Comparison of ENCODE assay signal across 1 cellular context in the genomic region with DNA sequence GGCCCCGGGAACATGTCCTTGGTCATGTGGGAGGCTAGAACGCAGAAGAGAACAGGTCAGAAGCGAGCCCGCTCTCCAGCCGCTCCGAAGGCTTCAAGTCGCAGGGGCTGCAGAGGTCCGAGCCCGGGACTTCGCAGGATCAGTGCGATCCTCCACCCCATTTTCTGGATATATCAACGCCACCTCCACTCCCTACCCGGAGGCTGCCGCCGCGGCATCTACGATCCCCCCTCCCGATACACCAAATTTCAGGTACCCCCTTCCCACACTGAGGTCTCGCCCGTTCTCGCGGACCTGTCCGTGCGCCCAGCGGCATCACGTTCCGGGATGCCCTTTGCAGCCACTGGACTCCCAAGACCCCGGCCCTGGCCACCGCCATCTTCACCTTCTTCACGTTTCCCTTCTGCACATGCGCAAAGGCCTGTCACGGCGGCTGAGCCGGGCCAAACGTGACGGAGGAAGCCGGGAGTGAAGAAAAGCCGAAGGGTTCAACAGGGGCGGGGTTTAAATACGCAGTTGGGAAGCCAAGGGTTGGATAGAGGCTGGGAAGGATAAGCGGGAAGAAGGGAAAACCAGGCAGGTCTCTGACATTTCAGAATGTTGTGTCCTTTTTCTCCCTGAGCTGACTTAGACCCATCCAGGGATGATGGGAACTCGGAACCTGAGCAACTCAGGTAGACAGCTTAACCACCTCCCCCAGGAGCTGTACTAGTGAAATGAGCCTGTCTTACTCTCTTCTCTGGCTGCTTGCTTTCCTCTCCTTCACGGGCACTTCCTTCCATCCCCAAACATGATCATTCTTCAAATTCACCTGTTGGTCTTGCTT.
TF ChIP-seq lines count a peak whose summit lies in the region.

A gene (minus strand): TSS at position 399 of the 826 bp plus-strand sequence. CDS start 20 bp downstream, at position 379.

TF ChIP-seq in HepG2, 621 proteins besides CTCF, POLR2A, EP300 and RAD21 (continued from another document and continues in another):
- TF ChIP-seq, protein P1, sequence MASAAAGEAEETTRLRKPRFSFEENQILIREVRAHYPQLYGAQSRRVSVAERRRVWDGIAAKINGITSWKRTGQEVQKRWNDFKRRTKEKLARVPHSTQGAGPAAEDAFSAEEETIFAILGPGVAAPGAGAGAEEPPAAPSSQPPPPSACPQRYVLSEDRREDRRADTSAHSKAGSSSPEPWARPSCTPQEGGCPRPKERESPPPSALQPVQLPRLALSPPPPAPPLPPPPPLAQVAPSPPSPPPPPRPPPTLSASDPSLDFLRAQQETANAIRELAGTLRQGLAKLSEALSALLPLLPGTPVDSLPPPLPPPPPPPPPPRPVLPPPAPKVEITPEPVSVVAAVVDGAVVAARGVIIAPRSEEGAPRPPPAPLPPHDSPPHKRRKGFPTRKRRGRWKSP (CRISPR knock-in tag; IDR thresholded peaks at IDR 0.05), result peak; percentile 35; the same call in 1 of the 2 replicates
- TF ChIP-seq SMAD1 (CRISPR knock-in tag; IDR thresholded peaks at IDR 0.05; ENCODE audit: borderline replicate concordance, low read depth) (no peak), ZNF674 (CRISPR knock-in tag; IDR thresholded peaks at IDR 0.05; ENCODE audit: low read depth) (no peak), SYNCRIP (IDR thresholded peaks at IDR 0.05; ENCODE audit: insufficient read depth, low read depth, low read length) (no peak), ZNF749 (CRISPR knock-in tag; IDR thresholded peaks at IDR 0.05; ENCODE audit: borderline replicate concordance) (no peak), BRCA1 (CRISPR knock-in tag; IDR thresholded peaks at IDR 0.05) (no peak), ATRX (CRISPR knock-in tag; IDR thresholded peaks at IDR 0.05; ENCODE audit: borderline replicate concordance) (no peak), SRY (CRISPR knock-in tag; IDR thresholded peaks at IDR 0.05) (0 out of 2 replicates have a peak, but pooled peaks have one; percentile 51), ZNF557 (CRISPR knock-in tag; IDR thresholded peaks at IDR 0.05) (no peak), ZNF577 (CRISPR knock-in tag; IDR thresholded peaks at IDR 0.05; ENCODE audit: borderline replicate concordance, low read depth) (no peak), NR2F2 (IDR thresholded peaks at IDR 0.05; ENCODE audit: borderline replicate concordance, low read depth) (no peak), MATR3 (CRISPR knock-in tag; IDR thresholded peaks at IDR 0.05) (no peak), ZNF672 (CRISPR knock-in tag; IDR thresholded peaks at IDR 0.05) (no peak), ZNF761 (CRISPR knock-in tag; conservative IDR thresholded peaks at IDR 0.05) (no peak), FOXP1 (IDR thresholded peaks at IDR 0.05) (no peak), FOXP1 (CRISPR knock-in tag; IDR thresholded peaks at IDR 0.05) (no peak), NFE2L2 (IDR thresholded peaks at IDR 0.05; ENCODE audit: low read length) (no peak), ATM (IDR thresholded peaks at IDR 0.05; ENCODE audit: borderline replicate concordance) (no peak), REXO4 (CRISPR knock-in tag; IDR thresholded peaks at IDR 0.05; ENCODE audit: borderline replicate concordance) (no peak), NRL (CRISPR knock-in tag; IDR thresholded peaks at IDR 0.05; ENCODE audit: borderline replicate concordance) (peak; percentile 77; the same call in 1 of the 2 replicates), ZNF570 (CRISPR knock-in tag; IDR thresholded peaks at IDR 0.05; ENCODE audit: borderline replicate concordance) (no peak), RNF2 (conservative IDR thresholded peaks at IDR 0.05; ENCODE audit: low read depth) (no peak), KDM5A (IDR thresholded peaks at IDR 0.05; ENCODE audit: borderline replicate concordance, low read length) (peak; percentile 54; the same call in 1 of the 2 replicates), ATF7-NPFF (CRISPR knock-in tag; IDR thresholded peaks at IDR 0.05; ENCODE audit: low read depth) (peak; percentile 59; the same call in 1 of the 2 replicates), CBFB (CRISPR knock-in tag; IDR thresholded peaks at IDR 0.05) (no peak; the same call in 1 of the 2 replicates), ZNF816 (CRISPR knock-in tag; IDR thresholded peaks at IDR 0.05; ENCODE audit: borderline replicate concordance) (no peak), HMGA1 (CRISPR knock-in tag; conservative IDR thresholded peaks at IDR 0.05) (no peak), ZNF343 (CRISPR knock-in tag; IDR thresholded peaks at IDR 0.05) (no peak), RAD51 (IDR thresholded peaks at IDR 0.05; ENCODE audit: borderline replicate concordance) (no peak), EHMT2 (IDR thresholded peaks at IDR 0.05; ENCODE audit: borderline replicate concordance, low read depth, low read length) (no peak), BCL6 (CRISPR knock-in tag; IDR thresholded peaks at IDR 0.05) (no peak), ZNF629 (CRISPR knock-in tag; conservative IDR thresholded peaks at IDR 0.05) (no peak), ZFP1 (CRISPR knock-in tag; IDR thresholded peaks at IDR 0.05) (no peak), AGO1 (IDR thresholded peaks at IDR 0.05; ENCODE audit: low read depth, low read length, poor library complexity, severe bottlenecking) (no peak), ZSCAN12 (CRISPR knock-in tag; IDR thresholded peaks at IDR 0.05) (no peak), SSRP1 (CRISPR knock-in tag; IDR thresholded peaks at IDR 0.05) (no peak), ZNF768 (CRISPR knock-in tag; IDR thresholded peaks at IDR 0.05) (no peak), MED1 (CRISPR knock-in tag; IDR thresholded peaks at IDR 0.05) (no peak), ZNF615 (CRISPR knock-in tag; IDR thresholded peaks at IDR 0.05; ENCODE audit: borderline replicate concordance) (no peak)
- TF ChIP-seq, protein P2, sequence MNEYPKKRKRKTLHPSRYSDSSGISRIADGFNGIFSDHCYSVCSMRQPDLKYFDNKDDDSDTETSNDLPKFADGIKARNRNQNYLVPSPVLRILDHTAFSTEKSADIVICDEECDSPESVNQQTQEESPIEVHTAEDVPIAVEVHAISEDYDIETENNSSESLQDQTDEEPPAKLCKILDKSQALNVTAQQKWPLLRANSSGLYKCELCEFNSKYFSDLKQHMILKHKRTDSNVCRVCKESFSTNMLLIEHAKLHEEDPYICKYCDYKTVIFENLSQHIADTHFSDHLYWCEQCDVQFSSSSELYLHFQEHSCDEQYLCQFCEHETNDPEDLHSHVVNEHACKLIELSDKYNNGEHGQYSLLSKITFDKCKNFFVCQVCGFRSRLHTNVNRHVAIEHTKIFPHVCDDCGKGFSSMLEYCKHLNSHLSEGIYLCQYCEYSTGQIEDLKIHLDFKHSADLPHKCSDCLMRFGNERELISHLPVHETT (CRISPR knock-in tag; conservative IDR thresholded peaks at IDR 0.05), result no peak
- TF ChIP-seq, protein P3, sequence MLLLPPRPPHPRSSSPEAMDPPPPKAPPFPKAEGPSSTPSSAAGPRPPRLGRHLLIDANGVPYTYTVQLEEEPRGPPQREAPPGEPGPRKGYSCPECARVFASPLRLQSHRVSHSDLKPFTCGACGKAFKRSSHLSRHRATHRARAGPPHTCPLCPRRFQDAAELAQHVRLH (CRISPR knock-in tag; IDR thresholded peaks at IDR 0.05; ENCODE audit: borderline replicate concordance, low read depth), result no peak
- TF ChIP-seq, protein P4, sequence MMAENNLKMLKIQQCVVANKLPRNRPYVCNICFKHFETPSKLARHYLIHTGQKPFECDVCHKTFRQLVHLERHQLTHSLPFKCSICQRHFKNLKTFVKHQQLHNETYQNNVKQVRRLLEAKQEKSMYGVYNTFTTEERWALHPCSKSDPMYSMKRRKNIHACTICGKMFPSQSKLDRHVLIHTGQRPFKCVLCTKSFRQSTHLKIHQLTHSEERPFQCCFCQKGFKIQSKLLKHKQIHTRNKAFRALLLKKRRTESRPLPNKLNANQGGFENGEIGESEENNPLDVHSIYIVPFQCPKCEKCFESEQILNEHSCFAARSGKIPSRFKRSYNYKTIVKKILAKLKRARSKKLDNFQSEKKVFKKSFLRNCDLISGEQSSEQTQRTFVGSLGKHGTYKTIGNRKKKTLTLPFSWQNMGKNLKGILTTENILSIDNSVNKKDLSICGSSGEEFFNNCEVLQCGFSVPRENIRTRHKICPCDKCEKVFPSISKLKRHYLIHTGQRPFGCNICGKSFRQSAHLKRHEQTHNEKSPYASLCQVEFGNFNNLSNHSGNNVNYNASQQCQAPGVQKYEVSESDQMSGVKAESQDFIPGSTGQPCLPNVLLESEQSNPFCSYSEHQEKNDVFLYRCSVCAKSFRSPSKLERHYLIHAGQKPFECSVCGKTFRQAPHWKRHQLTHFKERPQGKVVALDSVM (CRISPR knock-in tag; IDR thresholded peaks at IDR 0.05), result no peak
- TF ChIP-seq, protein P5, sequence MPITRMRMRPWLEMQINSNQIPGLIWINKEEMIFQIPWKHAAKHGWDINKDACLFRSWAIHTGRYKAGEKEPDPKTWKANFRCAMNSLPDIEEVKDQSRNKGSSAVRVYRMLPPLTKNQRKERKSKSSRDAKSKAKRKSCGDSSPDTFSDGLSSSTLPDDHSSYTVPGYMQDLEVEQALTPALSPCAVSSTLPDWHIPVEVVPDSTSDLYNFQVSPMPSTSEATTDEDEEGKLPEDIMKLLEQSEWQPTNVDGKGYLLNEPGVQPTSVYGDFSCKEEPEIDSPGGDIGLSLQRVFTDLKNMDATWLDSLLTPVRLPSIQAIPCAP (CRISPR knock-in tag; IDR thresholded peaks at IDR 0.05; ENCODE audit: low read depth), result no peak
- TF ChIP-seq, protein P6, sequence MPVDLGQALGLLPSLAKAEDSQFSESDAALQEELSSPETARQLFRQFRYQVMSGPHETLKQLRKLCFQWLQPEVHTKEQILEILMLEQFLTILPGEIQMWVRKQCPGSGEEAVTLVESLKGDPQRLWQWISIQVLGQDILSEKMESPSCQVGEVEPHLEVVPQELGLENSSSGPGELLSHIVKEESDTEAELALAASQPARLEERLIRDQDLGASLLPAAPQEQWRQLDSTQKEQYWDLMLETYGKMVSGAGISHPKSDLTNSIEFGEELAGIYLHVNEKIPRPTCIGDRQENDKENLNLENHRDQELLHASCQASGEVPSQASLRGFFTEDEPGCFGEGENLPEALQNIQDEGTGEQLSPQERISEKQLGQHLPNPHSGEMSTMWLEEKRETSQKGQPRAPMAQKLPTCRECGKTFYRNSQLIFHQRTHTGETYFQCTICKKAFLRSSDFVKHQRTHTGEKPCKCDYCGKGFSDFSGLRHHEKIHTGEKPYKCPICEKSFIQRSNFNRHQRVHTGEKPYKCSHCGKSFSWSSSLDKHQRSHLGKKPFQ (CRISPR knock-in tag; IDR thresholded peaks at IDR 0.05; ENCODE audit: insufficient replicate concordance), result no peak
- TF ChIP-seq, protein P7, sequence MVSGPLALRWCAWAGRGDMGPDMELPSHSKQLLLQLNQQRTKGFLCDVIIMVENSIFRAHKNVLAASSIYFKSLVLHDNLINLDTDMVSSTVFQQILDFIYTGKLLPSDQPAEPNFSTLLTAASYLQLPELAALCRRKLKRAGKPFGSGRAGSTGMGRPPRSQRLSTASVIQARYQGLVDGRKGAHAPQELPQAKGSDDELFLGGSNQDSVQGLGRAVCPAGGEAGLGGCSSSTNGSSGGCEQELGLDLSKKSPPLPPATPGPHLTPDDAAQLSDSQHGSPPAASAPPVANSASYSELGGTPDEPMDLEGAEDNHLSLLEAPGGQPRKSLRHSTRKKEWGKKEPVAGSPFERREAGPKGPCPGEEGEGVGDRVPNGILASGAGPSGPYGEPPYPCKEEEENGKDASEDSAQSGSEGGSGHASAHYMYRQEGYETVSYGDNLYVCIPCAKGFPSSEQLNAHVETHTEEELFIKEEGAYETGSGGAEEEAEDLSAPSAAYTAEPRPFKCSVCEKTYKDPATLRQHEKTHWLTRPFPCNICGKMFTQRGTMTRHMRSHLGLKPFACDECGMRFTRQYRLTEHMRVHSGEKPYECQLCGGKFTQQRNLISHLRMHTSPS (CRISPR knock-in tag; IDR thresholded peaks at IDR 0.05; ENCODE audit: low read depth), result no peak
- TF ChIP-seq, protein P8, sequence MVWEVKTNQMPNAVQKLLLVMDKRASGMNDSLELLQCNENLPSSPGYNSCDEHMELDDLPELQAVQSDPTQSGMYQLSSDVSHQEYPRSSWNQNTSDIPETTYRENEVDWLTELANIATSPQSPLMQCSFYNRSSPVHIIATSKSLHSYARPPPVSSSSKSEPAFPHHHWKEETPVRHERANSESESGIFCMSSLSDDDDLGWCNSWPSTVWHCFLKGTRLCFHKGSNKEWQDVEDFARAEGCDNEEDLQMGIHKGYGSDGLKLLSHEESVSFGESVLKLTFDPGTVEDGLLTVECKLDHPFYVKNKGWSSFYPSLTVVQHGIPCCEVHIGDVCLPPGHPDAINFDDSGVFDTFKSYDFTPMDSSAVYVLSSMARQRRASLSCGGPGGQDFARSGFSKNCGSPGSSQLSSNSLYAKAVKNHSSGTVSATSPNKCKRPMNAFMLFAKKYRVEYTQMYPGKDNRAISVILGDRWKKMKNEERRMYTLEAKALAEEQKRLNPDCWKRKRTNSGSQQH (CRISPR knock-in tag; IDR thresholded peaks at IDR 0.05; ENCODE audit: low read depth), result no peak
- TF ChIP-seq, protein P9, sequence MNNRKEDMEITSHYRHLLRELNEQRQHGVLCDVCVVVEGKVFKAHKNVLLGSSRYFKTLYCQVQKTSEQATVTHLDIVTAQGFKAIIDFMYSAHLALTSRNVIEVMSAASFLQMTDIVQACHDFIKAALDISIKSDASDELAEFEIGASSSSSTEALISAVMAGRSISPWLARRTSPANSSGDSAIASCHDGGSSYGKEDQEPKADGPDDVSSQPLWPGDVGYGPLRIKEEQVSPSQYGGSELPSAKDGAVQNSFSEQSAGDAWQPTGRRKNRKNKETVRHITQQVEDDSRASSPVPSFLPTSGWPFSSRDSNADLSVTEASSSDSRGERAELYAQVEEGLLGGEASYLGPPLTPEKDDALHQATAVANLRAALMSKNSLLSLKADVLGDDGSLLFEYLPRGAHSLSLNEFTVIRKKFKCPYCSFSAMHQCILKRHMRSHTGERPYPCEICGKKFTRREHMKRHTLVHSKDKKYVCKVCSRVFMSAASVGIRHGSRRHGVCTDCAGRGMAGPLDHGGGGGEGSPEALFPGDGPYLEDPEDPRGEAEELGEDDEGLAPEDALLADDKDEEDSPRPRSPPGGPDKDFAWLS (CRISPR knock-in tag; IDR thresholded peaks at IDR 0.05; ENCODE audit: borderline replicate concordance), result no peak
- TF ChIP-seq, protein P10, sequence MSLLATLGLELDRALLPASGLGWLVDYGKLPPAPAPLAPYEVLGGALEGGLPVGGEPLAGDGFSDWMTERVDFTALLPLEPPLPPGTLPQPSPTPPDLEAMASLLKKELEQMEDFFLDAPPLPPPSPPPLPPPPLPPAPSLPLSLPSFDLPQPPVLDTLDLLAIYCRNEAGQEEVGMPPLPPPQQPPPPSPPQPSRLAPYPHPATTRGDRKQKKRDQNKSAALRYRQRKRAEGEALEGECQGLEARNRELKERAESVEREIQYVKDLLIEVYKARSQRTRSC (CRISPR knock-in tag; IDR thresholded peaks at IDR 0.05; ENCODE audit: low read depth), result no peak
- TF ChIP-seq, protein P11, sequence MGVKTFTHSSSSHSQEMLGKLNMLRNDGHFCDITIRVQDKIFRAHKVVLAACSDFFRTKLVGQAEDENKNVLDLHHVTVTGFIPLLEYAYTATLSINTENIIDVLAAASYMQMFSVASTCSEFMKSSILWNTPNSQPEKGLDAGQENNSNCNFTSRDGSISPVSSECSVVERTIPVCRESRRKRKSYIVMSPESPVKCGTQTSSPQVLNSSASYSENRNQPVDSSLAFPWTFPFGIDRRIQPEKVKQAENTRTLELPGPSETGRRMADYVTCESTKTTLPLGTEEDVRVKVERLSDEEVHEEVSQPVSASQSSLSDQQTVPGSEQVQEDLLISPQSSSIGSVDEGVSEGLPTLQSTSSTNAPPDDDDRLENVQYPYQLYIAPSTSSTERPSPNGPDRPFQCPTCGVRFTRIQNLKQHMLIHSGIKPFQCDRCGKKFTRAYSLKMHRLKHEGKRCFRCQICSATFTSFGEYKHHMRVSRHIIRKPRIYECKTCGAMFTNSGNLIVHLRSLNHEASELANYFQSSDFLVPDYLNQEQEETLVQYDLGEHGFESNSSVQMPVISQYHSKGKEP (CRISPR knock-in tag; IDR thresholded peaks at IDR 0.05), result no peak
